Comparison of ENCODE assay signal across 8 cellular contexts in the genomic region with DNA sequence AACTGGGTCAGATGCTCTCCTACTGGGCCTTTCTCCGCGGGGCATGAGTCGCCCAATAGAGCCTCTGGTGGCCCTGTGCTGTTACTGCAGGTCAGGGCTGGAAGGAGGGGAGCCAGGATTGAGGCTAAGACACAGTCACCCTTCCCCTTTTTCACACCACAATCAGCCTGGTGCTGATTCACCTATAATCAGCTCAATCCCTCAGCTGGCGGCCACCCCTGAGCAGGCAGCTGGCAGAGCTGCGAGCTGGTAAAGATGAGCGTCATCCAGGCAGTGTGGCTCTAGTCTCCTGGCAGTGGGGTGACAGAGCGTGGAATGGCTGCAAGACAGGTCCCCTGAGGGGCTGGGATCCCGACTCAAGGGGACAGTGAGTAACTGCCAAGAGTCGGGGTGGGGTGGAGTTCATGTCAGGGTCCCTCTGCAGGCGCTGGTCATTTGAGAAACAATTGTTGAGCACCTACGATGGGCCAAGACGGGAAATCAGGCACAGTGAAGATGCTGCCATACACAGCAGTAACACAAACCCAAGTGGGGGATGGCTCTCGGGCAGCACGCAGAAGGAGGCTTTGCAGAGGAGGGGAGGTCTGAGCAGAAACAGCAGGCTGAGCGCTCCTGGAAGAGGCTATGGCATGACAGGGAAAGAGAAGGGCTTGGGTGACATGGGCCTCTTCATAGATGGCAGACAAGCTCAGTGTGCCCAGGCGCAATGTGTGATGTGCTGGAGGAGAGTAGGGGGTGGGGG. TPM values are rescaled to one million over a fixed set of nuclear protein-coding genes. Genes with fewer than 3 reads are reported as not detected.
DNase-seq lines count a peak whose midpoint lies in the region; ATAC-seq, FAIRE-seq and TF ChIP-seq lines count a peak whose summit lies in the region.

No MANE protein-coding gene starts in this region.

- H3K27me3 ChIP-seq in PC-9 (ENCODE audit: insufficient read depth, low read depth) (peaks cover 18% of the 10 kb centered on the region; the same call in 1 of the 2 replicates), ovary (no peaks in the 10 kb centered on the region), aorta (ENCODE audit: control insufficient read depth in 1 of 2, insufficient read depth in 2 of 2, low read length in 1 of 2) (no peaks in the 10 kb centered on the region)

- 52 to 57% (median 53%) methylated on average over 16 of the region's 16 CpGs for WGBS in ovary, 3 donors
- 59 to 60% methylated on average over 16 of the region's 16 CpGs for WGBS in aorta, 2 donors

- peaks cover 8% of the 10 kb centered on the region for H3K4me1 Mint-ChIP-seq in activated T-cell treated with anti-CD3 and anti-CD28 coated beads, Interleukin-2, amount 50 U/mL, for 72 hours (ENCODE audit: low read depth)

- no peak overlapping the region for H3K27ac ChIP-seq in PC-9
- H3K27ac ChIP-seq in ovary: no peak overlapping the region
- no peak overlapping the region for H3K27ac ChIP-seq in aorta (ENCODE audit: low read depth in 1 of 2, low read length in 2 of 2)

- no peaks in the 10 kb centered on the region for H4K20me1 ChIP-seq in PC-9 (ENCODE audit: insufficient read depth)

- BruUV-seq in PC-9 (replicated peaks; lab: Mats Ljungman, UMichigan): no TSS peak

- H3K9me3 ChIP-seq in PC-9 (ENCODE audit: insufficient read depth, low read depth) (no peaks in the 10 kb centered on the region), ovary (no peaks in the 10 kb centered on the region), aorta (ENCODE audit: control insufficient read depth, low read length) (no peaks in the 10 kb centered on the region)

- H3K9me2 ChIP-seq in PC-9 (ENCODE audit: insufficient read depth): no peaks in the 10 kb centered on the region

- H3K27me3 Mint-ChIP-seq in activated T-cell treated with anti-CD3 and anti-CD28 coated beads, Interleukin-2, amount 50 U/mL, for 72 hours (ENCODE audit: low read depth): no peaks in the 10 kb centered on the region

- POLR2A ChIA-PET in PC-9 (lab: Charles Lee; ENCODE audit: unreplicated experiment): no interaction called here

- no peak for TF ChIP-seq POLR2A in ovary (IDR thresholded peaks at IDR 0.05)

- H3K4me3 Mint-ChIP-seq in activated T-cell treated with anti-CD3 and anti-CD28 coated beads, Interleukin-2, amount 50 U/mL, for 72 hours: no peak overlapping the region

- intact Hi-C loops in PC-9 (cut with micrococcal nuclease; ENCODE audit: unreplicated experiment): no loop called here
- intact Hi-C loops in ovary (cut with DNase I): no loop called here
- intact Hi-C loops in aorta (cut with DNase I): no loop called here

- in situ Hi-C loops in Caki2 (cut with HindIII; ENCODE audit: low pct_unique_long_range_greater_than_20kb, low sequenced_read_pairs): no loop called here

- no peaks in the 10 kb centered on the region for H3F3A ChIP-seq in PC-9 (ENCODE audit: insufficient read depth, low read depth)

- no peak for TF ChIP-seq EP300 in ovary (IDR thresholded peaks at IDR 0.05)

- no peak overlapping the region for H2AFZ ChIP-seq in PC-9

- H3K4me1 ChIP-seq in PC-9 (replicated peaks; ENCODE audit: insufficient read depth) (no peaks in the 10 kb centered on the region), ovary (ENCODE audit: insufficient read depth) (no peaks in the 10 kb centered on the region), aorta (ENCODE audit: control insufficient read depth in 1 of 2, insufficient read depth in 2 of 2, low read length in 2 of 2) (no peaks in the 10 kb centered on the region)

- H3K36me3 ChIP-seq in PC-9 (ENCODE audit: low read depth) (no peaks in the 10 kb centered on the region), ovary (no peaks in the 10 kb centered on the region), aorta (ENCODE audit: control insufficient read depth in 1 of 2, insufficient read depth in 2 of 2, low read length in 1 of 2) (no peaks in the 10 kb centered on the region)

- H3K4me2 ChIP-seq in PC-9: no peak overlapping the region

- ATAC-seq in GM19438 (IDR thresholded peaks at IDR 0.05; ENCODE audit: low read depth, unreplicated experiment) (peak; percentile 97), HG03442 (IDR thresholded peaks at IDR 0.05; ENCODE audit: unreplicated experiment) (peak; percentile 95), aorta (ENCODE audit: low FRiP score) (peak; percentile 86)
- peak; percentile 85 for ATAC-seq in activated T-cell treated with anti-CD3 and anti-CD28 coated beads, Interleukin-2, amount 50 U/mL, for 72 hours (replicated peaks in 1 of 2)

- DNase-seq in Caki2 (ENCODE audit: low read depth): peak; percentile 82
- peak; percentile 33 to 44 for DNase-seq in PC-9
- peak; percentile 73 to 75 for DNase-seq in activated T-cell treated with anti-CD3 and anti-CD28 coated beads, Interleukin-2, amount 50 U/mL, for 72 hours
- peak; percentile 47 to 71 for DNase-seq in frontal cortex (ENCODE audit: low spot score in 2 of 2)
- peak in 3 of 5 donors; percentile 38 to 55 (median 47) for DNase-seq in ovary
- DNase-seq in aorta: peak; percentile 80 to 86

- no peaks in the 10 kb centered on the region for H3K79me2 ChIP-seq in PC-9 (ENCODE audit: low read depth)

- peaks cover 5 to 7% of the 10 kb centered on the region in 2 donors for H3K9me3 Mint-ChIP-seq in activated T-cell treated with anti-CD3 and anti-CD28 coated beads, Interleukin-2, amount 50 U/mL, for 72 hours

- no peak overlapping the region for H3K4me3 ChIP-seq in PC-9
- H3K4me3 ChIP-seq in ovary: no peak overlapping the region
- H3K4me3 ChIP-seq in aorta (ENCODE audit: low read length in 2 of 2): no peak overlapping the region

- no peak for FAIRE-seq in frontal cortex (lab: Jason Lieb, UNC)

- TF ChIP-seq CTCF in PC-9 (conservative IDR thresholded peaks at IDR 0.05) (peak; percentile 89), ovary (IDR thresholded peaks at IDR 0.05) (peak; percentile 16 to 57 (median 54))

- H3K27ac Mint-ChIP-seq in activated T-cell treated with anti-CD3 and anti-CD28 coated beads, Interleukin-2, amount 50 U/mL, for 72 hours: no peak overlapping the region

- CTCF ChIA-PET in PC-9 (lab: Charles Lee): no interaction called here

- H3K36me3 Mint-ChIP-seq in activated T-cell treated with anti-CD3 and anti-CD28 coated beads, Interleukin-2, amount 50 U/mL, for 72 hours (ENCODE audit: insufficient read depth in 2 of 2): peaks cover 6 to 10% of the 10 kb centered on the region in 2 donors

RNA-seq across cellular contexts. Expression of a gene that starts 21.8 kb away (rescaled TPM):
- total RNA-seq in Caki2 (2014; rRNA removed; shearing (Covaris generic); ENCODE audit: low replicate concordance): 30.0 and 39.7 TPM in 2 replicates
- 10.2 and 10.8 TPM in 2 replicates for total RNA-seq in PC-9 (2021)
- 100 to 1,000 TPM in 1 of 2 donors, 10 to 100 TPM in 1; 96.3 to 107 TPM for total RNA-seq in activated T-cell treated with anti-CD3 and anti-CD28 coated beads, Interleukin-2, amount 50 U/mL, for 72 hours
- total RNA-seq in frontal cortex: 1.6 TPM
- total RNA-seq in ovary: 100 to 1,000 TPM in 1 of 7 donors, 10 to 100 TPM in 3, 1 to 10 TPM in 3; 2.9 to 132 (median 19.4) TPM
- polyA plus RNA-seq in ovary: 10 to 100 TPM in 1 of 2 donors, 1 to 10 TPM in 1; 5.1 to 29.2 TPM
- 100 to 1,000 TPM in 1 of 2 donors, 10 to 100 TPM in 1; 28.1 to 265 TPM for total RNA-seq in aorta
- 10 to 100 TPM; 22.7 to 60.9 TPM for polyA plus RNA-seq in aorta
